Comparison of ENCODE assay signal across 17 cellular contexts in genomic region chr7:68224041-68224534, GRCh38.
DNase-seq lines count a peak whose midpoint lies in the region; ATAC-seq and TF ChIP-seq lines count a peak whose summit lies in the region.
"Had no signal": no experiment of that assay in that cellular context is flagged by ENCODE, and none has a peak within 500 bp of the region (broad histone marks: within the 10 kb centered on the region; RNA-seq: fewer than 3 reads in every experiment).

No MANE protein-coding gene starts in this region.

- TF ChIP-seq CTCF in glutamatergic neuron (IDR thresholded peaks at IDR 0.05; ENCODE audit: partially characterized antibody, unreplicated experiment) (no peak), thyroid gland (IDR thresholded peaks at IDR 0.05) (no peak)

- no peaks in the 10 kb centered on the region for H3K27me3 Mint-ChIP-seq in glutamatergic neuron (ENCODE audit: unreplicated experiment)
- H3K27me3 Mint-ChIP-seq: CD8-positive, alpha-beta memory T cell had no signal

- WGBS in thyroid gland, 2 donors, result 16 to 19% methylated on average over 8 of the region's 8 CpGs

- H3K27me3 ChIP-seq in thyroid gland, result no peaks in the 10 kb centered on the region

- peak in 2 of 3 experiments; percentile 8 to 94 for DNase-seq in NCI-H1417 (lab: John Stamatoyannopoulos, UW)
- DNase-seq in NCI-H1417 treated with DMSO at 0.1 percent for 48 hours (lab: John Stamatoyannopoulos, UW), result no peak
- DNase-seq in NCI-H748 (lab: John Stamatoyannopoulos, UW; ENCODE audit: unreplicated experiment), result peak; percentile 79
- no peak for DNase-seq in glutamatergic neuron
- peak; percentile 40 to 58 for DNase-seq in thyroid gland
- DNase-seq: activated gamma-delta T cell treated with Interleukin-2 at 50 U/mL for 16 hours; CD8-positive, alpha-beta memory T cell; heart right ventricle; NCI-H1694 treated with DMSO at 0.1 percent for 48 hours; spleen had no signal

- no peaks in the 10 kb centered on the region for H3K36me3 Mint-ChIP-seq in glutamatergic neuron (ENCODE audit: unreplicated experiment)
- H3K36me3 Mint-ChIP-seq: CD8-positive, alpha-beta memory T cell had no signal

- H3K4me1 ChIP-seq in thyroid gland, result peaks cover 0 to 11% of the 10 kb centered on the region in 2 donors
- H3K4me1 ChIP-seq: spleen had no signal

- ATAC-seq in HG02852 (IDR thresholded peaks at IDR 0.05; ENCODE audit: unreplicated experiment) (no peak), GM19324 (IDR thresholded peaks at IDR 0.05; ENCODE audit: low FRiP score, unreplicated experiment) (no peak), GM19328 (IDR thresholded peaks at IDR 0.05; ENCODE audit: unreplicated experiment) (no peak)
- ATAC-seq: heart right ventricle, HepG2, left lobe of liver had no signal

- no peaks in the 10 kb centered on the region for H3K9me3 ChIP-seq in thyroid gland
- H3K9me3 ChIP-seq: thoracic aorta had no signal

- H3K4me3 Mint-ChIP-seq in glutamatergic neuron (ENCODE audit: unreplicated experiment), result peak overlapping the region; percentile 21
- H3K4me3 Mint-ChIP-seq: CD8-positive, alpha-beta memory T cell had no signal

- peaks cover 4% of the 10 kb centered on the region for H3K4me1 Mint-ChIP-seq in glutamatergic neuron (ENCODE audit: low read depth, unreplicated experiment)
- H3K4me1 Mint-ChIP-seq: CD8-positive, alpha-beta memory T cell had no signal

- H3K36me3 ChIP-seq in thyroid gland, result no peaks in the 10 kb centered on the region
- H3K36me3 ChIP-seq: heart right ventricle, spleen, thoracic aorta had no signal

- intact Hi-C loops in thyroid gland (cut with DNase I), result no loop called here

- no peaks in the 10 kb centered on the region for H3K9me3 Mint-ChIP-seq in glutamatergic neuron (ENCODE audit: unreplicated experiment)

- H3K27ac ChIP-seq in thyroid gland, result no peak overlapping the region
- H3K27ac ChIP-seq: 22Rv1, heart right ventricle, spleen, thoracic aorta had no signal

- no peak overlapping the region for H3K27ac Mint-ChIP-seq in glutamatergic neuron (ENCODE audit: unreplicated experiment)
- H3K27ac Mint-ChIP-seq: CD8-positive, alpha-beta memory T cell had no signal

- no peak for TF ChIP-seq POLR2A in thyroid gland (IDR thresholded peaks at IDR 0.05)

- no peak overlapping the region for H3K4me3 ChIP-seq in thyroid gland (replicated peaks in 1 of 3)
- H3K4me3 ChIP-seq: heart right ventricle, spleen, thoracic aorta had no signal

Comparison
In these comparisons a context has a peak if more than half of its experiments do, and no peak if none do; other contexts are left out.
1. DNase-seq: peak in NCI-H1417 (2 of 3), NCI-H748 (single experiment) and thyroid gland (2 of 2); none in NCI-H1417 treated with DMSO at 0.1 percent for 48 hours (single experiment) and glutamatergic neuron (single experiment).